In the genomic region with DNA sequence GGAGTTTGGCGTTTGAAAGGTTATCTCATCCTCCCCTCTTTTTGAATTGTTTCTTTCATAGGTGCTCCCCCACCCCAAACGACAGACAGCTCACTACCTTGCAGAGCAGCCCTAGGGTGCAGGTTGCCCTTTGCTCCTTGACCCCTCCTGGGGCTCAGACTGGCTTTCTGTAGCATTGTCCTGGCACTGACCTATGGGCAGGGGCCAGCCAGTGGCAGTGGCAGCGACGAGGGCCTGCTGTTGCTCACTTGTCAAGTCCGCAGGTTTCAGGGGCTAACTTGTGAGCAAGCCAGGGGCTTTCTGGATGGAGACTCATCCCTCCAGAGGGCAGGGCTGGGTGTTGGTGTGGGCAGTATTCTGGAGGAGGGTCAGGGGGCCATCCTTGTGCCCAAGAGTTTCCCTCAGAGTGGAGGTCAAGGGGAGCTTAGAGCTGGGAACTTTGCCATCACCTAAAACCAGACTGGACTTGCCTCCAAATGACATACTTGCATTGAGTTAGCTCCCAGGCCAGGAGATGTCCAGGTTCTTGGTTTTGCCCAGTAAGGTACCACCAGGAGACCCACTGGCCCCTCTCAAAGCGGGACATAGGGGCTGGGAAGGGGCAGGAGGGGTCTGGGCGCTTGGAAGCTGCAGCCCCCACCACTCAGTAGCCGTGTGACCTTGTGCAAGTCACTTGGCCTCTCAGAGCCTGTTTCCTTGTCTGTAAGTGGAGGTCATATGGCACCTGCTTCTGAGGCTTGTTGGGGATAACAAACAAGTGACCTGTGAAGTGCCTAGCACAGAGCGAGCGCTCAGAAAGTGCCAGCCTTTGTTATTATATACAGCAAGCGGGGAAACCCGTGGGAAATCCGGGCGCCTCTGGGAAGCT, we compare ENCODE assay signal across 8 cellular contexts. TPM values are rescaled to one million over a fixed set of nuclear protein-coding genes. Genes with fewer than 3 reads are reported as not detected.
DNase-seq lines count a peak whose midpoint lies in the region; ATAC-seq and TF ChIP-seq lines count a peak whose summit lies in the region.

No MANE protein-coding gene starts in this region.

- H3K4me3 ChIP-seq in SK-N-SH (ENCODE audit: low read depth in 2 of 2, low read length in 1 of 2), result peak overlapping the region in 1 of 2 experiments; percentile 52; a peak in 2 of 4 replicates

- H3K9me3 ChIP-seq in SK-N-SH, result no peaks in the 10 kb centered on the region

- 66% methylated on average over 8 of the region's 14 CpGs for WGBS in SK-N-SH (ENCODE audit: low lambda C conversion rate)

- H3K4me2 ChIP-seq in SK-N-SH, result peak overlapping the region; percentile 95; the same call in 1 of the 2 replicates

- no peaks in the 10 kb centered on the region for H3K27me3 Mint-ChIP-seq in natural killer cell treated with Interleukin-12 subunit alpha and Interleukin-12 subunit beta and Interleukin-15 and Interleukin-18, amount 100 ng/mL, for 72 hours

- DNase-seq in SK-N-SH, result no peak
- peak in 1 of 61 donors; percentile 62 for DNase-seq in caudate nucleus (lab: John Stamatoyannopoulos, UW)
- no peak for DNase-seq in natural killer cell treated with Interleukin-12 subunit alpha and Interleukin-12 subunit beta and Interleukin-15 and Interleukin-18, amount 100 ng/mL, for 72 hours (ENCODE audit: low spot score)
- DNase-seq in RPMI8226, result no peak
- DNase-seq in cerebellar cortex (ENCODE audit: low spot score), result no peak
- no peak for DNase-seq in glomerular visceral epithelial cell (ENCODE audit: extremely low spot score)

- no peaks in the 10 kb centered on the region for H3K36me3 ChIP-seq in SK-N-SH (replicated peaks in 1 of 2; ENCODE audit: control insufficient read depth in 1 of 2, insufficient read depth in 2 of 2, low read length in 1 of 2)

- no peak for TF ChIP-seq EP300 in SK-N-SH (IDR thresholded peaks at IDR 0.05; ENCODE audit: borderline replicate concordance in 1 of 2, low read depth in 1 of 2, low read length in 1 of 2)

- no peaks in the 10 kb centered on the region for H3K27me3 ChIP-seq in SK-N-SH (ENCODE audit: insufficient read depth)

- no peak for TF ChIP-seq CTCF in SK-N-SH (IDR thresholded peaks at IDR 0.05)

- no peaks in the 10 kb centered on the region for H3K9me2 ChIP-seq in SK-N-SH

- H3K27ac ChIP-seq in SK-N-SH (ENCODE audit: low read depth in 2 of 2, low read length in 1 of 2) (peak overlapping the region; percentile 93 to 100), caudate nucleus (ENCODE audit: low read depth, low read length) (peak overlapping the region; percentile 72)

- POLR2A ChIA-PET in SK-N-SH (lab: Yijun Ruan, JAX), result interaction anchor here (0.8 to 2.1 kb wide), 7 partner anchors 20 to 89 kb away, joined by 3 to 8 read pairs (median 3); a partner anchor contains a TSS

- peak overlapping the region in 1 of 2 donors; percentile 77 for H3K27ac Mint-ChIP-seq in natural killer cell treated with Interleukin-12 subunit alpha and Interleukin-12 subunit beta and Interleukin-15 and Interleukin-18, amount 100 ng/mL, for 72 hours

- peaks cover 19 to 20% of the 10 kb centered on the region in 2 experiments; a peak in 2 of 4 replicates for H3K4me1 ChIP-seq in SK-N-SH (ENCODE audit: control insufficient read depth in 1 of 2, insufficient read depth in 2 of 2, low read depth in 1 of 2, low read length in 1 of 2)

- H3F3A ChIP-seq in SK-N-SH (replicated peaks; ENCODE audit: insufficient read depth), result peaks cover 23% of the 10 kb centered on the region

- H3K4me3 Mint-ChIP-seq in natural killer cell treated with Interleukin-12 subunit alpha and Interleukin-12 subunit beta and Interleukin-15 and Interleukin-18, amount 100 ng/mL, for 72 hours, result peak overlapping the region; percentile 75

- no peaks in the 10 kb centered on the region for H3K9me3 Mint-ChIP-seq in natural killer cell treated with Interleukin-12 subunit alpha and Interleukin-12 subunit beta and Interleukin-15 and Interleukin-18, amount 100 ng/mL, for 72 hours

- H3K4me1 Mint-ChIP-seq in natural killer cell treated with Interleukin-12 subunit alpha and Interleukin-12 subunit beta and Interleukin-15 and Interleukin-18, amount 100 ng/mL, for 72 hours (ENCODE audit: low read depth in 2 of 2), result peaks cover 0 to 7% of the 10 kb centered on the region in 2 donors

- CTCF ChIA-PET in SK-N-SH (lab: Yijun Ruan, JAX), result interaction anchor here (0.7 to 2.3 kb wide), 10 partner anchors 17 to 122 kb away, joined by 3 to 14 read pairs (median 6); a partner anchor contains a TSS

- peak overlapping the region; percentile 77; the same call in 1 of the 2 replicates for H2AFZ ChIP-seq in SK-N-SH (ENCODE audit: low read depth)

- H4K20me1 ChIP-seq in SK-N-SH (ENCODE audit: insufficient read depth), result no peaks in the 10 kb centered on the region

- ATAC-seq in SK-N-SH treated with all-trans-retinoic acid at 6 μM for 48 hours (no peak), HG03432 (IDR thresholded peaks at IDR 0.05; ENCODE audit: unreplicated experiment) (peak; percentile 39)
- no peak for ATAC-seq in natural killer cell treated with Interleukin-12 subunit alpha and Interleukin-12 subunit beta and Interleukin-15 and Interleukin-18, amount 100 ng/mL, for 72 hours

- no peaks in the 10 kb centered on the region for H3K36me3 Mint-ChIP-seq in natural killer cell treated with Interleukin-12 subunit alpha and Interleukin-12 subunit beta and Interleukin-15 and Interleukin-18, amount 100 ng/mL, for 72 hours

- TF ChIP-seq RAD21 in SK-N-SH (IDR thresholded peaks at IDR 0.05; ENCODE audit: low read length), result no peak

- no peak overlapping the region; the same call in 1 of the 2 replicates for H3K9ac ChIP-seq in SK-N-SH

- no peaks in the 10 kb centered on the region for H3K79me2 ChIP-seq in SK-N-SH (ENCODE audit: insufficient read depth)

TF ChIP-seq in SK-N-SH, 30 proteins besides CTCF, POLR2A, EP300 and RAD21 (continues in another document):
- TF ChIP-seq, protein P1, sequence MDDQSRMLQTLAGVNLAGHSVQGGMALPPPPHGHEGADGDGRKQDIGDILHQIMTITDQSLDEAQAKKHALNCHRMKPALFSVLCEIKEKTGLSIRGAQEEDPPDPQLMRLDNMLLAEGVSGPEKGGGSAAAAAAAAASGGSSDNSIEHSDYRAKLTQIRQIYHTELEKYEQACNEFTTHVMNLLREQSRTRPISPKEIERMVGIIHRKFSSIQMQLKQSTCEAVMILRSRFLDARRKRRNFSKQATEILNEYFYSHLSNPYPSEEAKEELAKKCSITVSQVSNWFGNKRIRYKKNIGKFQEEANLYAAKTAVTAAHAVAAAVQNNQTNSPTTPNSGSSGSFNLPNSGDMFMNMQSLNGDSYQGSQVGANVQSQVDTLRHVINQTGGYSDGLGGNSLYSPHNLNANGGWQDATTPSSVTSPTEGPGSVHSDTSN (IDR thresholded peaks at IDR 0.05), result no peak
- no peak for TF ChIP-seq TAF1 (IDR thresholded peaks at IDR 0.05; ENCODE audit: borderline replicate concordance, low read depth, low read length)
- no peak for TF ChIP-seq FOXM1 (IDR thresholded peaks at IDR 0.05; ENCODE audit: low read depth)
- TF ChIP-seq GATA2 (CRISPR knock-in tag; IDR thresholded peaks at IDR 0.05), result no peak
- no peak for TF ChIP-seq POLR2AphosphoS5 (IDR thresholded peaks at IDR 0.05; ENCODE audit: low read depth, low read length)
- TF ChIP-seq, protein P2, sequence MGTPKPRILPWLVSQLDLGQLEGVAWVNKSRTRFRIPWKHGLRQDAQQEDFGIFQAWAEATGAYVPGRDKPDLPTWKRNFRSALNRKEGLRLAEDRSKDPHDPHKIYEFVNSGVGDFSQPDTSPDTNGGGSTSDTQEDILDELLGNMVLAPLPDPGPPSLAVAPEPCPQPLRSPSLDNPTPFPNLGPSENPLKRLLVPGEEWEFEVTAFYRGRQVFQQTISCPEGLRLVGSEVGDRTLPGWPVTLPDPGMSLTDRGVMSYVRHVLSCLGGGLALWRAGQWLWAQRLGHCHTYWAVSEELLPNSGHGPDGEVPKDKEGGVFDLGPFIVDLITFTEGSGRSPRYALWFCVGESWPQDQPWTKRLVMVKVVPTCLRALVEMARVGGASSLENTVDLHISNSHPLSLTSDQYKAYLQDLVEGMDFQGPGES (IDR thresholded peaks at IDR 0.05; ENCODE audit: low read depth, low read length), result no peak
- TF ChIP-seq EZH2phosphoT487 (IDR thresholded peaks at IDR 0.05; ENCODE audit: borderline replicate concordance, low read depth), result no peak
- no peak for TF ChIP-seq TCF12 (IDR thresholded peaks at IDR 0.05)

TF ChIP-seq in SK-N-SH treated with all-trans-retinoic acid at 6 μM for 48 hours, 23 proteins besides CTCF, POLR2A, EP300 and RAD21 (continues in another document):
- TF ChIP-seq OSR1 (CRISPR knock-in tag; IDR thresholded peaks at IDR 0.05) (no peak), ARNTL (CRISPR knock-in tag; IDR thresholded peaks at IDR 0.05; ENCODE audit: borderline replicate concordance, low read depth) (no peak), ESRRG (CRISPR knock-in tag; IDR thresholded peaks at IDR 0.05) (no peak), PPARA (CRISPR knock-in tag; IDR thresholded peaks at IDR 0.05; ENCODE audit: borderline replicate concordance) (no peak), ZC3H10 (CRISPR knock-in tag; IDR thresholded peaks at IDR 0.05) (no peak), ZNF8 (CRISPR knock-in tag; IDR thresholded peaks at IDR 0.05) (no peak), ZFP3 (CRISPR knock-in tag; IDR thresholded peaks at IDR 0.05) (no peak), ZFP30 (CRISPR knock-in tag; IDR thresholded peaks at IDR 0.05) (no peak), ZNF565 (CRISPR knock-in tag; conservative IDR thresholded peaks at IDR 0.05; ENCODE audit: low read depth) (no peak)
- TF ChIP-seq, protein P3, sequence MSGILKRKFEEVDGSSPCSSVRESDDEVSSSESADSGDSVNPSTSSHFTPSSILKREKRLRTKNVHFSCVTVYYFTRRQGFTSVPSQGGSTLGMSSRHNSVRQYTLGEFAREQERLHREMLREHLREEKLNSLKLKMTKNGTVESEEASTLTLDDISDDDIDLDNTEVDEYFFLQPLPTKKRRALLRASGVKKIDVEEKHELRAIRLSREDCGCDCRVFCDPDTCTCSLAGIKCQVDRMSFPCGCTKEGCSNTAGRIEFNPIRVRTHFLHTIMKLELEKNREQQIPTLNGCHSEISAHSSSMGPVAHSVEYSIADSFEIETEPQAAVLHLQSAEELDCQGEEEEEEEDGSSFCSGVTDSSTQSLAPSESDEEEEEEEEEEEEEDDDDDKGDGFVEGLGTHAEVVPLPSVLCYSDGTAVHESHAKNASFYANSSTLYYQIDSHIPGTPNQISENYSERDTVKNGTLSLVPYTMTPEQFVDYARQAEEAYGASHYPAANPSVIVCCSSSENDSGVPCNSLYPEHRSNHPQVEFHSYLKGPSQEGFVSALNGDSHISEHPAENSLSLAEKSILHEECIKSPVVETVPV (CRISPR knock-in tag; IDR thresholded peaks at IDR 0.05), result no peak

RNA-seq across cellular contexts. Expression of a gene that starts 53.5 kb away (rescaled TPM):
- polyA plus RNA-seq in SK-N-SH (2012; rRNA removed), result 23.3 and 29.4 TPM in 2 replicates
- 32.0 and 35.5 TPM in 2 replicates for polyA plus RNA-seq in SK-N-SH (2012; cell fraction: cytosol; rRNA removed)
- 7.2 and 10.1 TPM in 2 replicates for polyA plus RNA-seq in SK-N-SH (2012; cell fraction: nucleus; rRNA removed)
- total RNA-seq in natural killer cell treated with Interleukin-12 subunit alpha and Interleukin-12 subunit beta and Interleukin-15 and Interleukin-18, amount 100 ng/mL, for 72 hours, result 10 to 100 TPM; 28.2 to 36.5 TPM
